ENCODE assay signal across 11 cellular contexts in genomic region chr1:157512036-157512969, GRCh38. TPM values are rescaled to one million over a fixed set of nuclear protein-coding genes. Genes with fewer than 3 reads are reported as not detected.
DNase-seq lines count a peak whose midpoint lies in the region; ATAC-seq and TF ChIP-seq lines count a peak whose summit lies in the region.
"Had no signal": no experiment of that assay in that cellular context is flagged by ENCODE, and none has a peak within 500 bp of the region (broad histone marks: within the 10 kb centered on the region; RNA-seq: fewer than 3 reads in every experiment).

No MANE protein-coding gene starts in this region.

- ATAC-seq in GM18511 (IDR thresholded peaks at IDR 0.05; ENCODE audit: unreplicated experiment) (peak; percentile 68), GM21390 (IDR thresholded peaks at IDR 0.05; ENCODE audit: unreplicated experiment) (peak; percentile 77), HG03280 (IDR thresholded peaks at IDR 0.05; ENCODE audit: unreplicated experiment) (peak; percentile 55), omental fat pad (ENCODE audit: low FRiP score) (no peak)
- ATAC-seq: CD8-positive, alpha-beta T cell; stimulated activated naive CD8-positive, alpha-beta T cell treated with anti-CD3 and anti-CD28 coated beads, Interleukin-15, Interleukin-2, amounts not matched to agents 100 U/mL and 50 U/mL, for 24 hours had no signal

- intact Hi-C loops in mammary epithelial cell (cut with micrococcal nuclease), result no loop called here

- no peak overlapping the region for H2AFZ ChIP-seq in SU-DHL-6 (ENCODE audit: low read depth, low read length, severe bottlenecking)
- H2AFZ ChIP-seq in mammary epithelial cell (ENCODE audit: low read depth, low read length), result no peak overlapping the region

- TF ChIP-seq CTCF in SU-DHL-6 (IDR thresholded peaks at IDR 0.05; ENCODE audit: insufficient read depth, low read length, poor library complexity, severe bottlenecking) (no peak), omental fat pad (IDR thresholded peaks at IDR 0.05) (no peak), coronary artery (IDR thresholded peaks at IDR 0.05) (no peak), mammary epithelial cell (conservative IDR thresholded peaks at IDR 0.05 in 1 of 2, IDR thresholded peaks at IDR 0.05 in 1 of 2; ENCODE audit: extremely low read depth in 1 of 2, insufficient read depth in 1 of 2, low read depth in 1 of 2, low read length in 2 of 2) (no peak)

- H3K27me3 ChIP-seq in SU-DHL-6 (ENCODE audit: low read length) (no peaks in the 10 kb centered on the region), mammary epithelial cell (ENCODE audit: insufficient read depth, low read length) (peaks cover 2% of the 10 kb centered on the region)

- H3K79me2 ChIP-seq in SU-DHL-6 (ENCODE audit: insufficient read depth, low read length), result no peaks in the 10 kb centered on the region
- no peaks in the 10 kb centered on the region for H3K79me2 ChIP-seq in mammary epithelial cell (ENCODE audit: insufficient read depth, low read length)

- H4K20me1 ChIP-seq in SU-DHL-6 (ENCODE audit: low read depth, low read length), result no peaks in the 10 kb centered on the region
- H4K20me1 ChIP-seq in mammary epithelial cell (ENCODE audit: insufficient read depth, low read length), result no peaks in the 10 kb centered on the region

- CTCF ChIA-PET in mammary epithelial cell (lab: Charles Lee; ENCODE audit: low non-redundant PET), result no interaction called here

- no peaks in the 10 kb centered on the region for H3K36me3 ChIP-seq in SU-DHL-6 (ENCODE audit: low read length)
- no peaks in the 10 kb centered on the region for H3K36me3 ChIP-seq in mammary epithelial cell (ENCODE audit: insufficient read depth, low read length)

- peak overlapping the region; percentile 12 for H3K4me3 ChIP-seq in SU-DHL-6 (ENCODE audit: insufficient read depth, low read length, poor library complexity, severe bottlenecking)
- H3K4me3 ChIP-seq in coronary artery, result no peak overlapping the region
- H3K4me3 ChIP-seq in mammary epithelial cell (replicated peaks in 1 of 3; ENCODE audit: insufficient read depth in 1 of 3, low read depth in 2 of 3, low read length in 3 of 3), result no peak overlapping the region

- peaks cover 34% of the 10 kb centered on the region for H3F3A ChIP-seq in SU-DHL-6 (ENCODE audit: insufficient read depth)

- H3K9me3 ChIP-seq in SU-DHL-6 (ENCODE audit: insufficient read depth, low read length), result no peaks in the 10 kb centered on the region
- no peaks in the 10 kb centered on the region for H3K9me3 ChIP-seq in mammary epithelial cell (replicated peaks; ENCODE audit: insufficient read depth, low read length)

- H3K4me1 ChIP-seq in mammary epithelial cell (ENCODE audit: insufficient read depth, low read length), result no peaks in the 10 kb centered on the region

- H3K9me2 ChIP-seq in SU-DHL-6 (replicated peaks; ENCODE audit: insufficient read depth, low read length), result no peaks in the 10 kb centered on the region

- peak overlapping the region; percentile 60 for H3K4me2 ChIP-seq in SU-DHL-6 (ENCODE audit: low read depth, low read length, poor library complexity, severe bottlenecking)
- no peak overlapping the region for H3K4me2 ChIP-seq in mammary epithelial cell (ENCODE audit: insufficient read depth, low read depth, low read length)

- dilution Hi-C loops in mammary epithelial cell (cut with HindIII; ENCODE audit: low sequenced_read_pairs), result no loop called here

- BruUV-seq in mammary epithelial cell (replicated peaks; lab: Mats Ljungman, UMichigan), result no TSS peak

- no peak for DNase-seq in omental fat pad (ENCODE audit: low spot score)
- DNase-seq in coronary artery (ENCODE audit: low spot score), result no peak
- DNase-seq in mammary epithelial cell, result no peak
- DNase-seq in DMS53 (lab: John Stamatoyannopoulos, UW), result no peak
- DNase-seq: CD8-positive, alpha-beta T cell; NCI-H524 treated with DMSO at 0.1 percent for 48 hours; stimulated activated naive CD8-positive, alpha-beta T cell treated with anti-CD3 and anti-CD28 coated beads, Interleukin-15, Interleukin-2, amounts not matched to agents 100 U/mL and 50 U/mL, for 24 hours had no signal

- peak overlapping the region; percentile 94 for H3K27ac ChIP-seq in SU-DHL-6 (ENCODE audit: low read depth, low read length)
- no peak overlapping the region for H3K27ac ChIP-seq in coronary artery
- H3K27ac ChIP-seq in mammary epithelial cell (ENCODE audit: insufficient read depth, low read depth, low read length), result no peak overlapping the region

- 41% methylated on average over 3 of the region's 3 CpGs for WGBS in mammary epithelial cell (ENCODE audit: low coverage, missing lambda C conversion rate)

- in situ Hi-C loops in mammary epithelial cell (cut with MboI; ENCODE audit: low sequenced_read_pairs in 2 of 2), result no loop called here

- H3K9ac ChIP-seq in SU-DHL-6 (ENCODE audit: low read length), result peak overlapping the region; percentile 39
- no peak overlapping the region for H3K9ac ChIP-seq in mammary epithelial cell (ENCODE audit: insufficient read depth, low read length)

RNA-seq across cellular contexts. Expression of gene FCRL5, which starts 40.0 kb away (rescaled TPM):
- 1 to 10 TPM in 1 of 4 donors, under 1 TPM in 3; 0.13 to 1.2 (median 0.28) TPM for total RNA-seq in omental fat pad
- not detected for total RNA-seq in mammary epithelial cell
- polyA plus RNA-seq in mammary epithelial cell, result not detected
- not detected for polyA minus RNA-seq in mammary epithelial cell
